20 cellular contexts compared by ENCODE assay signal in genomic region chr10:55793024-55793423, GRCh38.
"Had no signal": no experiment of that assay in that cellular context is flagged by ENCODE, and none has a peak within 500 bp of the region (broad histone marks: within the 10 kb centered on the region; RNA-seq: fewer than 3 reads in every experiment).

No MANE protein-coding gene starts in this region.

- H3K4me3 Mint-ChIP-seq: activated naive CD4-positive, alpha-beta T cell treated with anti-CD3 and anti-CD28 coated beads, Interleukin-2, amount 50 U/mL, for 24 hours; activated T-cell treated with anti-CD3 and anti-CD28 coated beads, Interleukin-2, amount 50 U/mL, for 24 hours; brain; effector memory CD8-positive, alpha-beta T cell; naive B cell; neural progenitor cell; stimulated activated memory B cell treated with anti-CD40 and anti-IgM and Interleukin-4, amounts not matched to agents 10 μg/mL and 1 μg/mL and 100 μg/mL, for 72 hours had no signal

- H3K36me3 Mint-ChIP-seq: activated naive CD4-positive, alpha-beta T cell treated with anti-CD3 and anti-CD28 coated beads, Interleukin-2, amount 50 U/mL, for 24 hours; neural progenitor cell; stimulated activated memory B cell treated with anti-CD40 and anti-IgM and Interleukin-4, amounts not matched to agents 10 μg/mL and 1 μg/mL and 100 μg/mL, for 72 hours had no signal

- H3K4me1 ChIP-seq: gastrocnemius medialis, heart right ventricle, left lung, neural progenitor cell, pancreas had no signal

- FAIRE-seq: islet of Langerhans, pancreas had no signal

- H3K9me3 ChIP-seq: gastrocnemius medialis, pancreas had no signal

- DNase-seq: activated CD4-positive, alpha-beta T cell treated with anti-CD3 and anti-CD28 coated beads for 1 hour; activated CD4-positive, alpha-beta T cell treated with anti-CD3 and anti-CD28 coated beads, Interleukin-2, amount 50 U/mL, for 4 hours; activated effector memory CD4-positive, alpha-beta T cell treated with anti-CD3 and anti-CD28 coated beads, Interleukin-2, amount 50 U/mL, for 16 hours; activated T-cell treated with anti-CD3 and anti-CD28 coated beads, Interleukin-2, amount 50 U/mL, for 24 hours; amniotic stem cell; dermis blood vessel endothelial cell; effector memory CD8-positive, alpha-beta T cell; gastrocnemius medialis; heart right ventricle; left lung; naive B cell; pancreas; stimulated activated CD4-positive, alpha-beta T cell treated with anti-CD3 and anti-CD28 coated beads, Interleukin-2, amount 100 ng/mL, for 48 hours had no signal

- H3K27ac ChIP-seq: epithelial cell of prostate, gastrocnemius medialis, heart right ventricle, left lung, neural progenitor cell, pancreas, VCaP had no signal

- H3K4me1 Mint-ChIP-seq: activated naive CD4-positive, alpha-beta T cell treated with anti-CD3 and anti-CD28 coated beads, Interleukin-2, amount 50 U/mL, for 24 hours; brain; naive B cell; neural progenitor cell; stimulated activated memory B cell treated with anti-CD40 and anti-IgM and Interleukin-4, amounts not matched to agents 10 μg/mL and 1 μg/mL and 100 μg/mL, for 72 hours had no signal

- H3K36me3 ChIP-seq: gastrocnemius medialis, heart right ventricle, left lung, neural progenitor cell, pancreas had no signal

- ATAC-seq: effector memory CD8-positive, alpha-beta T cell; gastrocnemius medialis; heart right ventricle; left lung; pancreas; stimulated activated memory B cell treated with anti-CD40 and anti-IgM and Interleukin-4, amounts not matched to agents 10 μg/mL and 1 μg/mL and 100 μg/mL, for 72 hours had no signal

- H3K27ac Mint-ChIP-seq: activated naive CD4-positive, alpha-beta T cell treated with anti-CD3 and anti-CD28 coated beads, Interleukin-2, amount 50 U/mL, for 24 hours; activated T-cell treated with anti-CD3 and anti-CD28 coated beads, Interleukin-2, amount 50 U/mL, for 24 hours; brain; effector memory CD8-positive, alpha-beta T cell; naive B cell; neural progenitor cell; stimulated activated memory B cell treated with anti-CD40 and anti-IgM and Interleukin-4, amounts not matched to agents 10 μg/mL and 1 μg/mL and 100 μg/mL, for 72 hours had no signal

- H3K9me3 Mint-ChIP-seq: neural progenitor cell had no signal

- H3K27me3 ChIP-seq: gastrocnemius medialis, heart right ventricle, left lung, neural progenitor cell, pancreas had no signal

- H3K27me3 Mint-ChIP-seq: activated naive CD4-positive, alpha-beta T cell treated with anti-CD3 and anti-CD28 coated beads, Interleukin-2, amount 50 U/mL, for 24 hours; activated T-cell treated with anti-CD3 and anti-CD28 coated beads, Interleukin-2, amount 50 U/mL, for 24 hours; effector memory CD8-positive, alpha-beta T cell; naive B cell; stimulated activated memory B cell treated with anti-CD40 and anti-IgM and Interleukin-4, amounts not matched to agents 10 μg/mL and 1 μg/mL and 100 μg/mL, for 72 hours had no signal

- H3K4me3 ChIP-seq: gastrocnemius medialis, heart right ventricle, left lung, neural progenitor cell, pancreas had no signal
